In genomic region chr15:55993804-55994539, GRCh38 we compare ENCODE assay signal across 8 cellular contexts. TPM values are rescaled to one million over a fixed set of nuclear protein-coding genes. Genes with fewer than 3 reads are reported as not detected.
A peak's percentile ranks its signal among the peaks of the same experiment; 100 is the strongest.
DNase-seq lines count a peak whose midpoint lies in the region; ATAC-seq and TF ChIP-seq lines count a peak whose summit lies in the region.

No MANE protein-coding gene starts in this region.

- intact Hi-C loops in lower lobe of right lung (cut with DNase I) (no loop called here), thyroid gland (cut with DNase I) (no loop called here)

- H3K4me3 ChIP-seq in DOHH2 (ENCODE audit: low read length) (peak overlapping the region; percentile 81), HEK293 (ENCODE audit: low read depth, low read length) (peak overlapping the region; percentile 82), Peyer's patch (peak overlapping the region; percentile 74 to 96 (median 87)), lower lobe of right lung (peak overlapping the region; percentile 87), thyroid gland (replicated peaks in 1 of 3) (peak overlapping the region in 2 of 3 donors; percentile 21 to 89)

- WGBS in thyroid gland, 2 donors = 3 to 11% methylated on average over 6 to 24 of the region's 41 CpGs

- H4K20me1 ChIP-seq in DOHH2 (ENCODE audit: control insufficient read depth, insufficient read depth, low read depth, low read length) = no peaks in the 10 kb centered on the region; the same call in 1 of the 2 replicates

- TF ChIP-seq POLR2A in Peyer's patch (IDR thresholded peaks at IDR 0.05) = no peak
- TF ChIP-seq POLR2A in thyroid gland (IDR thresholded peaks at IDR 0.05) = no peak

- H3K27me3 ChIP-seq in DOHH2 (ENCODE audit: control insufficient read depth, low read length) (peaks cover 6% of the 10 kb centered on the region; the same call in 1 of the 2 replicates), Peyer's patch (no peaks in the 10 kb centered on the region), lower lobe of right lung (ENCODE audit: low read depth) (no peaks in the 10 kb centered on the region), thyroid gland (no peaks in the 10 kb centered on the region)

- H3K9me3 ChIP-seq in DOHH2 (ENCODE audit: control insufficient read depth, insufficient read depth, low read length) (no peaks in the 10 kb centered on the region), HEK293 (ENCODE audit: control insufficient read depth, insufficient read depth, low read depth, low read length) (no peaks in the 10 kb centered on the region), Peyer's patch (no peaks in the 10 kb centered on the region), lower lobe of right lung (no peaks in the 10 kb centered on the region), thyroid gland (no peaks in the 10 kb centered on the region)

- H3F3A ChIP-seq in DOHH2 (ENCODE audit: control insufficient read depth, insufficient read depth) = no peaks in the 10 kb centered on the region

- no peak overlapping the region for H3K27ac ChIP-seq in DOHH2 (ENCODE audit: low read depth, low read length)
- H3K27ac ChIP-seq in HEK293 (ENCODE audit: extremely low read depth, low read depth, low read length) = peak overlapping the region; percentile 84
- peak overlapping the region; percentile 76 to 95 (median 90) for H3K27ac ChIP-seq in Peyer's patch
- H3K27ac ChIP-seq in lower lobe of right lung = peak overlapping the region; percentile 90
- H3K27ac ChIP-seq in thyroid gland = peak overlapping the region; percentile 7 to 93 (median 87)

- peak overlapping the region; percentile 93 for H3K4me2 ChIP-seq in DOHH2 (ENCODE audit: low read length)

- peaks cover 3% of the 10 kb centered on the region; the same call in 1 of the 2 replicates for H3K36me3 ChIP-seq in DOHH2 (ENCODE audit: control insufficient read depth, low read length)
- H3K36me3 ChIP-seq in HEK293 (ENCODE audit: control insufficient read depth in 2 of 2, insufficient read depth in 1 of 2, low read length in 2 of 2) = no peaks in the 10 kb centered on the region
- no peaks in the 10 kb centered on the region for H3K36me3 ChIP-seq in Peyer's patch
- no peaks in the 10 kb centered on the region for H3K36me3 ChIP-seq in lower lobe of right lung
- H3K36me3 ChIP-seq in thyroid gland = no peaks in the 10 kb centered on the region

- POLR2A ChIA-PET in HEK293 (lab: Yijun Ruan, JAX) = interaction anchor here (0.6 to 1.6 kb wide), 4 partner anchors 16 to 49 kb away, joined by 3 to 4 read pairs (median 4); no protein-coding TSS in a partner anchor

- DNase-seq in Peyer's patch (no peak), dedifferentiated amniotic fluid mesenchymal stem cell (ENCODE audit: extremely low spot score) (peak; percentile 65), lower lobe of right lung (no peak), thyroid gland (no peak), DMS79 (lab: John Stamatoyannopoulos, UW) (no peak), DMS79 treated with DMSO at 0.1 percent for 48 hours (lab: John Stamatoyannopoulos, UW) (no peak)

- TF ChIP-seq CTCF in DOHH2 (IDR thresholded peaks at IDR 0.05; ENCODE audit: low read depth, low read length, poor library complexity, severe bottlenecking) = peak; percentile 11
- TF ChIP-seq CTCF in HEK293 (tag by site-specific recombination; IDR thresholded peaks at IDR 0.05) = no peak
- TF ChIP-seq CTCF in Peyer's patch (IDR thresholded peaks at IDR 0.05) = no peak
- TF ChIP-seq CTCF in lower lobe of right lung (IDR thresholded peaks at IDR 0.05) = no peak
- no peak for TF ChIP-seq CTCF in thyroid gland (IDR thresholded peaks at IDR 0.05)

- CTCF ChIA-PET in HEK293 (lab: Yijun Ruan, JAX) = interaction anchor here (0.6 to 1.7 kb wide), 6 partner anchors 25 to 74 kb away, joined by 3 to 8 read pairs (median 3); no protein-coding TSS in a partner anchor

- ATAC-seq in lower lobe of right lung = peak; percentile 5 to 12

- no peaks in the 10 kb centered on the region for H3K9me2 ChIP-seq in DOHH2 (replicated peaks; ENCODE audit: control insufficient read depth, low read length)

- H3K79me2 ChIP-seq in DOHH2 (ENCODE audit: control insufficient read depth, low read length) = peaks cover 30% of the 10 kb centered on the region

- peaks cover 21% of the 10 kb centered on the region for H3K4me1 ChIP-seq in DOHH2 (ENCODE audit: control insufficient read depth, low read length)
- peaks cover 8% of the 10 kb centered on the region; the same call in 1 of the 2 replicates for H3K4me1 ChIP-seq in HEK293 (ENCODE audit: control insufficient read depth, insufficient read depth, low read length)
- H3K4me1 ChIP-seq in Peyer's patch = peaks cover 0 to 4% (median 1%) of the 10 kb centered on the region in 4 donors
- peaks cover 28% of the 10 kb centered on the region for H3K4me1 ChIP-seq in lower lobe of right lung
- H3K4me1 ChIP-seq in thyroid gland = no peaks in the 10 kb centered on the region

TF ChIP-seq in HEK293, 187 proteins besides CTCF, POLR2A, EP300 and RAD21:
- TF ChIP-seq ZNF529 (tag by site-specific recombination; IDR thresholded peaks at IDR 0.05; ENCODE audit: insufficient replicate concordance) (no peak), ZNF140 (tag by site-specific recombination; IDR thresholded peaks at IDR 0.05) (no peak), ZNF580 (tag by site-specific recombination; IDR thresholded peaks at IDR 0.05) (no peak), BCL11B (tag by site-specific recombination; IDR thresholded peaks at IDR 0.05; ENCODE audit: low read depth) (no peak), SCRT2 (tag by site-specific recombination; IDR thresholded peaks at IDR 0.05) (peak; percentile 93), ATF2 (tag by site-specific recombination; IDR thresholded peaks at IDR 0.05; ENCODE audit: low read depth) (no peak), ZBTB20 (tag by site-specific recombination; IDR thresholded peaks at IDR 0.05) (peak; percentile 28), IKZF3 (tag by site-specific recombination; IDR thresholded peaks at IDR 0.05) (peak; percentile 48), KLF8 (tag by site-specific recombination; IDR thresholded peaks at IDR 0.05) (no peak), ZNF23 (tag by site-specific recombination; IDR thresholded peaks at IDR 0.05; ENCODE audit: borderline replicate concordance) (no peak), ZNF76 (tag by site-specific recombination; IDR thresholded peaks at IDR 0.05; ENCODE audit: borderline replicate concordance, low read depth) (0 out of 2 replicates have a peak, but pooled peaks have one; percentile 5), MZF1 (tag by site-specific recombination; IDR thresholded peaks at IDR 0.05; ENCODE audit: borderline replicate concordance) (0 out of 2 replicates have a peak, but pooled peaks have one; percentile 42), ZBTB48 (tag by site-specific recombination; IDR thresholded peaks at IDR 0.05) (0 out of 2 replicates have a peak, but pooled peaks have one; percentile 14), ZNF335 (tag by site-specific recombination; conservative IDR thresholded peaks at IDR 0.05) (peak; percentile 52), ZNF600 (tag by site-specific recombination; IDR thresholded peaks at IDR 0.05) (peak; percentile 10; the same call in 1 of the 2 replicates)

RNA-seq across cellular contexts. Expression of gene NEDD4, which starts 0.6 kb away (rescaled TPM):
- 10 to 100 TPM; 36.3 to 87.1 (median 72.3) TPM for total RNA-seq in Peyer's patch
- total RNA-seq in lower lobe of right lung = 16.5 TPM
- total RNA-seq in thyroid gland = 10 to 100 TPM; 10.1 to 22.1 (median 19.2) TPM
